9 cellular contexts compared by ENCODE assay signal in genomic region chr4:2006956-2007653, GRCh38. TPM values are rescaled to one million over a fixed set of nuclear protein-coding genes. Genes with fewer than 3 reads are reported as not detected.
A peak's percentile ranks its signal among the peaks of the same experiment; 100 is the strongest.
DNase-seq lines count a peak whose midpoint lies in the region; ATAC-seq and TF ChIP-seq lines count a peak whose summit lies in the region.
"Had no signal": no experiment of that assay in that cellular context is flagged by ENCODE, and none has a peak within 500 bp of the region (broad histone marks: within the 10 kb centered on the region; RNA-seq: fewer than 3 reads in every experiment).

No MANE protein-coding gene starts in this region.

- no peaks in the 10 kb centered on the region for H3K27me3 ChIP-seq in suprapubic skin

- TF ChIP-seq POLR2A in suprapubic skin (IDR thresholded peaks at IDR 0.05): no peak

- peaks cover 34% of the 10 kb centered on the region for H3K4me1 ChIP-seq in suprapubic skin

- H3K27me3 Mint-ChIP-seq in activated CD8-positive, alpha-beta memory T cell treated with anti-CD3 and anti-CD28 coated beads, Interleukin-2, amount 10 ng/mL, durations not matched to agents 7 days and 5 days: peaks cover 12% of the 10 kb centered on the region
- peaks cover 6% of the 10 kb centered on the region for H3K27me3 Mint-ChIP-seq in activated T-helper 2 cell treated with anti-CD3 and anti-CD28 coated beads, Interferon-gamma antibody, Interleukin-2, Interleukin-4, amounts not matched to agents 10 μg/mL and 5 μg/mL and 100 μg/mL, durations not matched to agents 14 hours and 24 hours and 36 hours (ENCODE audit: low read depth)
- H3K27me3 Mint-ChIP-seq in immature natural killer cell (ENCODE audit: low read depth in 3 of 3): peaks cover 6 to 17% (median 15%) of the 10 kb centered on the region in 3 donors

- H3K27ac Mint-ChIP-seq in activated CD8-positive, alpha-beta memory T cell treated with anti-CD3 and anti-CD28 coated beads, Interleukin-2, amount 10 ng/mL, durations not matched to agents 7 days and 5 days: no peak overlapping the region
- peak overlapping the region; percentile 73 for H3K27ac Mint-ChIP-seq in activated T-helper 2 cell treated with anti-CD3 and anti-CD28 coated beads, Interferon-gamma antibody, Interleukin-2, Interleukin-4, amounts not matched to agents 10 μg/mL and 5 μg/mL and 100 μg/mL, durations not matched to agents 14 hours and 24 hours and 36 hours
- peak overlapping the region in 5 of 6 donors; percentile 84 to 88 (median 85) for H3K27ac Mint-ChIP-seq in immature natural killer cell

- ATAC-seq in activated CD8-positive, alpha-beta memory T cell treated with anti-CD3 and anti-CD28 coated beads, Interleukin-2, amount 10 ng/mL, durations not matched to agents 7 days and 5 days: no peak
- no peak for ATAC-seq in GM18873 (IDR thresholded peaks at IDR 0.05; ENCODE audit: low FRiP score, unreplicated experiment)

- H3K9me3 Mint-ChIP-seq in activated CD8-positive, alpha-beta memory T cell treated with anti-CD3 and anti-CD28 coated beads, Interleukin-2, amount 10 ng/mL, durations not matched to agents 7 days and 5 days (ENCODE audit: low read depth): no peaks in the 10 kb centered on the region
- no peaks in the 10 kb centered on the region for H3K9me3 Mint-ChIP-seq in activated T-helper 2 cell treated with anti-CD3 and anti-CD28 coated beads, Interferon-gamma antibody, Interleukin-2, Interleukin-4, amounts not matched to agents 10 μg/mL and 5 μg/mL and 100 μg/mL, durations not matched to agents 14 hours and 24 hours and 36 hours
- no peaks in the 10 kb centered on the region for H3K9me3 Mint-ChIP-seq in immature natural killer cell

- no peak for TF ChIP-seq CTCF in suprapubic skin (IDR thresholded peaks at IDR 0.05)

- DNase-seq in activated CD8-positive, alpha-beta memory T cell treated with anti-CD3 and anti-CD28 coated beads, Interleukin-2, amount 10 ng/mL, durations not matched to agents 7 days and 5 days: no peak
- no peak for DNase-seq in activated CD8-positive, alpha-beta memory T cell treated with anti-CD3 and anti-CD28 coated beads, Interleukin-2, amount 50 U/mL, for 48 hours
- no peak for DNase-seq in activated T-helper 2 cell treated with anti-CD3 and anti-CD28 coated beads, Interferon-gamma antibody, Interleukin-2, Interleukin-4, amounts not matched to agents 10 μg/mL and 5 μg/mL and 100 μg/mL, durations not matched to agents 14 hours and 24 hours and 36 hours (ENCODE audit: low spot score)
- DNase-seq in immature natural killer cell (no peak), suprapubic skin (ENCODE audit: low spot score in 2 of 2) (no peak), T1000 (lab: John Stamatoyannopoulos, UW) (no peak), cerebellar cortex (ENCODE audit: low spot score) (no peak)
- DNase-seq: NCI-H2171 treated with DMSO at 0.1 percent for 48 hours had no signal

- 84% methylated on average over 15 of the region's 15 CpGs for WGBS in suprapubic skin

- no peak for TF ChIP-seq EP300 in suprapubic skin (IDR thresholded peaks at IDR 0.05)

- peaks cover 26% of the 10 kb centered on the region for H3K36me3 Mint-ChIP-seq in activated CD8-positive, alpha-beta memory T cell treated with anti-CD3 and anti-CD28 coated beads, Interleukin-2, amount 10 ng/mL, durations not matched to agents 7 days and 5 days
- peaks cover 50% of the 10 kb centered on the region for H3K36me3 Mint-ChIP-seq in activated T-helper 2 cell treated with anti-CD3 and anti-CD28 coated beads, Interferon-gamma antibody, Interleukin-2, Interleukin-4, amounts not matched to agents 10 μg/mL and 5 μg/mL and 100 μg/mL, durations not matched to agents 14 hours and 24 hours and 36 hours (ENCODE audit: low read depth)
- H3K36me3 Mint-ChIP-seq in immature natural killer cell: peaks cover 6 to 12% (median 7%) of the 10 kb centered on the region in 3 donors

- intact Hi-C loops in activated T-helper 2 cell treated with anti-CD3 and anti-CD28 coated beads, Interferon-gamma antibody, Interleukin-2, Interleukin-4, amounts not matched to agents 10 μg/mL and 5 μg/mL and 100 μg/mL, durations not matched to agents 14 hours and 24 hours and 36 hours (cut with micrococcal nuclease): loop anchor here (10.0 kb wide), 1 partner anchor 458 kb away; the partner anchor contains the start of gene RNF4

- H3K4me1 Mint-ChIP-seq in activated CD8-positive, alpha-beta memory T cell treated with anti-CD3 and anti-CD28 coated beads, Interleukin-2, amount 10 ng/mL, durations not matched to agents 7 days and 5 days: peaks cover 35% of the 10 kb centered on the region
- peaks cover 41% of the 10 kb centered on the region for H3K4me1 Mint-ChIP-seq in activated T-helper 2 cell treated with anti-CD3 and anti-CD28 coated beads, Interferon-gamma antibody, Interleukin-2, Interleukin-4, amounts not matched to agents 10 μg/mL and 5 μg/mL and 100 μg/mL, durations not matched to agents 14 hours and 24 hours and 36 hours (ENCODE audit: low read depth)
- H3K4me1 Mint-ChIP-seq in immature natural killer cell: peaks cover 33 to 51% of the 10 kb centered on the region in 2 donors

- H3K36me3 ChIP-seq in suprapubic skin: peaks cover 15% of the 10 kb centered on the region

- no peaks in the 10 kb centered on the region for H3K9me3 ChIP-seq in suprapubic skin

- CTCF ChIA-PET in activated CD8-positive, alpha-beta memory T cell treated with anti-CD3 and anti-CD28 coated beads, Interleukin-2, amount 10 ng/mL, durations not matched to agents 7 days and 5 days (lab: Charles Lee): interaction anchor here (1.0 kb wide), 1 partner anchor 11 kb away, joined by 3 read pairs; no protein-coding TSS in a partner anchor

- peak overlapping the region; percentile 89 for H3K4me3 ChIP-seq in suprapubic skin

- H3K27ac ChIP-seq in suprapubic skin: no peak overlapping the region

- peak overlapping the region; percentile 92 for H3K4me3 Mint-ChIP-seq in activated CD8-positive, alpha-beta memory T cell treated with anti-CD3 and anti-CD28 coated beads, Interleukin-2, amount 10 ng/mL, durations not matched to agents 7 days and 5 days
- H3K4me3 Mint-ChIP-seq in activated T-helper 2 cell treated with anti-CD3 and anti-CD28 coated beads, Interferon-gamma antibody, Interleukin-2, Interleukin-4, amounts not matched to agents 10 μg/mL and 5 μg/mL and 100 μg/mL, durations not matched to agents 14 hours and 24 hours and 36 hours (ENCODE audit: low read depth): peak overlapping the region; percentile 90
- peak overlapping the region; percentile 86 to 94 (median 92) for H3K4me3 Mint-ChIP-seq in immature natural killer cell

RNA-seq across cellular contexts. Expression of gene NELFA, which starts 1.7 kb away (rescaled TPM):
- 10 to 100 TPM; 40.1 to 42.6 TPM for total RNA-seq in activated CD8-positive, alpha-beta memory T cell treated with anti-CD3 and anti-CD28 coated beads, Interleukin-2, amount 10 ng/mL, durations not matched to agents 7 days and 5 days
- total RNA-seq in activated T-helper 2 cell treated with anti-CD3 and anti-CD28 coated beads, Interferon-gamma antibody, Interleukin-2, Interleukin-4, amounts not matched to agents 10 μg/mL and 5 μg/mL and 100 μg/mL, durations not matched to agents 14 hours and 24 hours and 36 hours: 48.3 and 49.4 TPM in 2 replicates
- polyA plus RNA-seq in immature natural killer cell: 10 to 100 TPM in 2 of 3 donors, 1 to 10 TPM in 1; 6.0 to 28.6 (median 10.2) TPM
- 10 to 100 TPM; 23.2 to 41.5 (median 35.5) TPM for total RNA-seq in suprapubic skin

RNA-seq across cellular contexts. Expression of gene NAT8L, which starts 52.0 kb away (rescaled TPM):
- total RNA-seq in activated CD8-positive, alpha-beta memory T cell treated with anti-CD3 and anti-CD28 coated beads, Interleukin-2, amount 10 ng/mL, durations not matched to agents 7 days and 5 days: under 1 TPM; 0.09 to 0.40 TPM
- total RNA-seq in activated T-helper 2 cell treated with anti-CD3 and anti-CD28 coated beads, Interferon-gamma antibody, Interleukin-2, Interleukin-4, amounts not matched to agents 10 μg/mL and 5 μg/mL and 100 μg/mL, durations not matched to agents 14 hours and 24 hours and 36 hours: 3.5 and 3.6 TPM in 2 replicates
- not detected for polyA plus RNA-seq in immature natural killer cell
- 1 to 10 TPM; 1.0 to 2.8 (median 1.6) TPM for total RNA-seq in suprapubic skin
